In the genomic region with DNA sequence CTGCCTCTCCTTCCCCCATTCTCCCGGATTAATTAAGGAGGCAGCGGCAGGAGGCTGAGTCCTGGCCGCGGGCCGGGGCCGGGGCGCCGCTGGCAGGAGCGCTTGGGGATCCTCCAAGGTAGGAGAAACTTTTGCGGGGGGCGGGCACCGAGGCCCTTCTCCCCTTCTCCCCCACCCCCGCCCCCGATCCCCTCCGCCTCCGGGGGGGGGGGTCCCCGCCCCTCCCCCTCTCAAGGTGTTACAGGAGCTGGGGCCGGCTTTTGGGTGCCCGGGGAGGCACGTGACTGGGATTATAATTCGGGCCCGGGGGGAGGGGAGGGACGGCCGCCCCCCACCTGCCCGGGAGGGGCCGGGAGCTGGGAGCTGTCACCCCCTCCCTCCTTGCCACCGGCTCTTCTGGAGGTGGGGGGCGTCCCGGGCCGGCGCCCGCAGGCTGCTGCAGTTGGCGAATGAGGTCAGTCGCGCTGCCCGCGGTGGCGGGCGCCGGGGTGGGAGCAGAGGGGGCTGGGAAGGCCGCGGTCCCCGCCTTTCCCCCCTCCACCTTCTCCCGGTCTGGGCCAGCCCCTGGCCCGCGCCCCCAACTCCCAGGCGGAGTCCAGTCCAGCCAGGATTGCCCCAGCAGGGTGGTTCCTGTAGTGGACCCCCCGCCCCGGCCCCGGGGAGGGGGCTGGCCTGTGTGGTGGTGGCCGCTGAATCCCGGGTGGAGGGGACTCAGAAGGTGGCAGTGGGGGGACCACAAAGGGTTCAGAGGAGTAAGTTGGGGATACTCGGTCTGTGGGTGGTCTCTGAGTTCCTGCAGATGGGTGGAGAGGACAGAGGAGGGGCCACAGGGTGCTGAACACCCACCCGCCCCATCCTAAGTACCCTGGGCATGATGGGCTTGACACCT, we compare ENCODE assay signal across 8 cellular contexts. TPM values are rescaled to one million over a fixed set of nuclear protein-coding genes. Genes with fewer than 3 reads are reported as not detected.
DNase-seq lines count a peak whose midpoint lies in the region; ATAC-seq, FAIRE-seq and TF ChIP-seq lines count a peak whose summit lies in the region.

No MANE protein-coding gene starts in this region.

- no peak for TF ChIP-seq CTCF in brain microvascular endothelial cell (IDR thresholded peaks at IDR 0.05; ENCODE audit: low read depth, low read length, missing control alignments)
- no peak for TF ChIP-seq CTCF in HepG2 (CRISPR knock-in tag; IDR thresholded peaks at IDR 0.05)

- WGBS in HepG2 (ENCODE audit: low lambda C conversion rate): 4% methylated on average over 4 of the region's 54 CpGs

- H3K4me2 ChIP-seq in HepG2 (ENCODE audit: low read depth, low read length): peak overlapping the region; percentile 90

- no peak for TF ChIP-seq POLR2A in HepG2 (IDR thresholded peaks at IDR 0.05; ENCODE audit: insufficient read depth in 1 of 2, low read depth in 2 of 2, low read length in 2 of 2)

- DNase-seq in brain microvascular endothelial cell (no peak), HepG2 (ENCODE audit: low spot score) (no peak), kidney tubule cell (ENCODE audit: low spot score) (no peak), COLO668 (lab: John Stamatoyannopoulos, UW; ENCODE audit: unreplicated experiment) (no peak)

- no TSS peak for BruUV-seq in HepG2 (replicated peaks; lab: Mats Ljungman, UMichigan)

- peaks cover 16% of the 10 kb centered on the region for H3K4me1 ChIP-seq in ACC112 (ENCODE audit: control insufficient read depth, insufficient read depth, low read length, unreplicated experiment)
- peaks cover 20% of the 10 kb centered on the region; the same call in 1 of the 2 replicates for H3K4me1 ChIP-seq in HUES6 (ENCODE audit: control insufficient read depth, insufficient read depth, low read length)
- peaks cover 29% of the 10 kb centered on the region for H3K4me1 ChIP-seq in HepG2 (ENCODE audit: insufficient read depth, low read length)
- peaks cover 20% of the 10 kb centered on the region for H3K4me1 ChIP-seq in stomach smooth muscle (ENCODE audit: control insufficient read depth, insufficient read depth, low read length)

- peaks cover 3% of the 10 kb centered on the region; the same call in 1 of the 2 replicates for H4K20me1 ChIP-seq in HepG2 (ENCODE audit: insufficient read depth, low read length)

- H3K79me2 ChIP-seq in ACC112 (ENCODE audit: control insufficient read depth, insufficient read depth, low read length, unreplicated experiment) (peaks cover 44% of the 10 kb centered on the region), HepG2 (ENCODE audit: insufficient read depth, low read length) (peaks cover 35% of the 10 kb centered on the region)

- H3K27ac ChIP-seq in ACC112 (ENCODE audit: low read depth, low read length): peak overlapping the region; percentile 42; the same call in 1 of the 2 replicates
- H3K27ac ChIP-seq in HUES6 (ENCODE audit: low read depth, low read length): peak overlapping the region; percentile 72
- peak overlapping the region; percentile 13 for H3K27ac ChIP-seq in brain microvascular endothelial cell
- H3K27ac ChIP-seq in HepG2 (ENCODE audit: extremely low read length, insufficient read depth, low read length): peak overlapping the region; percentile 73
- H3K27ac ChIP-seq in stomach smooth muscle (ENCODE audit: low read length): peak overlapping the region; percentile 89

- in situ Hi-C loops in brain microvascular endothelial cell (cut with HindIII; ENCODE audit: low pct_ligation_motif_present, low sequenced_read_pairs) (no loop called here), HepG2 (cut with HindIII; ENCODE audit: extremely low pct_ligation_motif_present, low pct_unique_long_range_greater_than_20kb) (no loop called here)

- TF ChIP-seq EP300 in HepG2 (IDR thresholded peaks at IDR 0.05; ENCODE audit: low read depth in 2 of 2, low read length in 2 of 2): no peak; a peak in 1 of 4 replicates
- TF ChIP-seq EP300 in HepG2 (CRISPR knock-in tag; IDR thresholded peaks at IDR 0.05; ENCODE audit: borderline replicate concordance): no peak

- ATAC-seq in HepG2 (peak; percentile 6), HG03521 (IDR thresholded peaks at IDR 0.05; ENCODE audit: unreplicated experiment) (no peak)

- no peaks in the 10 kb centered on the region for H3K9me3 ChIP-seq in HUES6 (ENCODE audit: control insufficient read depth, insufficient read depth, low read depth, low read length)
- H3K9me3 ChIP-seq in HepG2 (ENCODE audit: low read length): no peaks in the 10 kb centered on the region
- no peaks in the 10 kb centered on the region for H3K9me3 ChIP-seq in stomach smooth muscle (ENCODE audit: control insufficient read depth in 2 of 2, low read length in 2 of 2)

- peak overlapping the region; percentile 67 for H3K9ac ChIP-seq in HUES6 (ENCODE audit: low read length)
- peak overlapping the region; percentile 74 for H3K9ac ChIP-seq in HepG2 (ENCODE audit: insufficient read depth, low read depth, low read length)
- peak overlapping the region; percentile 81 to 82 for H3K9ac ChIP-seq in stomach smooth muscle (ENCODE audit: low read length in 2 of 2)

- no peak for FAIRE-seq in HepG2 (lab: Jason Lieb, UNC)

- peak overlapping the region; percentile 67 for H2AFZ ChIP-seq in ACC112 (ENCODE audit: low read length, unreplicated experiment)
- no peak overlapping the region for H2AFZ ChIP-seq in HepG2 (ENCODE audit: low read length)

- peak overlapping the region; percentile 81 for H3K4me3 ChIP-seq in ACC112 (ENCODE audit: low read depth, low read length)
- H3K4me3 ChIP-seq in HUES6 (ENCODE audit: low read depth, low read length): peak overlapping the region; percentile 63
- H3K4me3 ChIP-seq in brain microvascular endothelial cell (ENCODE audit: low read depth, low read length): peak overlapping the region; percentile 64
- H3K4me3 ChIP-seq in HepG2 (replicated peaks in 1 of 3; ENCODE audit: insufficient read depth in 1 of 3, low read depth in 2 of 3, low read length in 3 of 3): peak overlapping the region; percentile 59 to 86 (median 66)
- H3K4me3 ChIP-seq in stomach smooth muscle (ENCODE audit: low read length in 2 of 2): peak overlapping the region; percentile 62 to 73

- intact Hi-C loops in HepG2 (cut with micrococcal nuclease; ENCODE audit: unreplicated experiment): no loop called here

- CTCF ChIA-PET in HepG2 (lab: Yijun Ruan, JAX; ENCODE audit: low intra/inter-chr PET ratio, low total read pairs): no interaction called here

- H3K27me3 ChIP-seq in ACC112 (ENCODE audit: insufficient read depth, low read length) (no peaks in the 10 kb centered on the region), HUES6 (ENCODE audit: control insufficient read depth, insufficient read depth, low read length) (no peaks in the 10 kb centered on the region), brain microvascular endothelial cell (replicated peaks) (no peaks in the 10 kb centered on the region), HepG2 (ENCODE audit: control insufficient read depth in 1 of 2, insufficient read depth in 2 of 2, low read length in 2 of 2) (no peaks in the 10 kb centered on the region), stomach smooth muscle (ENCODE audit: control insufficient read depth in 1 of 2, insufficient read depth in 2 of 2, low read length in 2 of 2) (no peaks in the 10 kb centered on the region)

- POLR2A ChIA-PET in HepG2 (lab: Yijun Ruan, JAX): interaction anchor here (1.0 to 1.4 kb wide), 3 partner anchors 9 to 24 kb away, joined by 3 read pairs; no protein-coding TSS in a partner anchor

- H3K36me3 ChIP-seq in ACC112 (ENCODE audit: insufficient read depth, low read length) (no peaks in the 10 kb centered on the region), HUES6 (ENCODE audit: control insufficient read depth, insufficient read depth, low read length) (no peaks in the 10 kb centered on the region), brain microvascular endothelial cell (replicated peaks) (no peaks in the 10 kb centered on the region), HepG2 (replicated peaks in 1 of 2; ENCODE audit: control insufficient read depth in 1 of 2, insufficient read depth in 2 of 2, low read length in 2 of 2) (0 out of 5 replicates have a peak, but pooled peaks cover 0 to 1% of the 10 kb centered on the region in 2 experiments), stomach smooth muscle (ENCODE audit: control insufficient read depth in 2 of 2, insufficient read depth in 2 of 2, low read length in 2 of 2) (no peaks in the 10 kb centered on the region)

- no peak for TF ChIP-seq RAD21 in HepG2 (CRISPR knock-in tag; IDR thresholded peaks at IDR 0.05)

RNA-seq across cellular contexts. Expression of gene GTF2IRD1, which starts 0.6 kb away (rescaled TPM):
- total RNA-seq in HepG2 (2016; rRNA removed; fragmentation: Illumina TruSeq; extraction: Trizol): 16.5 and 17.8 TPM in 2 replicates
- total RNA-seq in HepG2 (2016; cell fraction: cytosol; rRNA removed; fragmentation: Illumina TruSeq; extraction: Trizol; ENCODE audit: low read depth): 8.1 and 9.5 TPM in 2 replicates
- total RNA-seq in HepG2 (2016; cell fraction: insoluble cytoplasmic fraction; rRNA removed; fragmentation: Illumina TruSeq; extraction: Trizol): 13.6 and 19.1 TPM in 2 replicates
- 17.2 and 18.9 TPM in 2 replicates for total RNA-seq in HepG2 (2016; cell fraction: membrane; rRNA removed; fragmentation: Illumina TruSeq; extraction: Trizol)
- total RNA-seq in HepG2 (2016; cell fraction: nucleus; rRNA removed; fragmentation: Illumina TruSeq; extraction: Trizol): 15.6 and 22.1 TPM in 2 replicates
- polyA plus RNA-seq in HepG2 (2011; rRNA removed): 26.7 and 28.2 TPM in 2 replicates
- 12.3 and 16.0 TPM in 2 replicates for polyA plus RNA-seq in HepG2 (2011; cell fraction: cytosol; rRNA removed)
- 38.7 and 43.3 TPM in 2 replicates for polyA plus RNA-seq in HepG2 (2011; cell fraction: nucleus; rRNA removed)
- polyA plus RNA-seq in HepG2 (2012): 36.1 and 37.4 TPM in 2 replicates
- polyA plus RNA-seq in HepG2 (2016; cell fraction: cytosol; fragmentation: Illumina TruSeq; extraction: Trizol; ENCODE audit: low read depth): 10.4 and 12.9 TPM in 2 replicates
- 27.6 and 31.7 TPM in 2 replicates for polyA plus RNA-seq in HepG2 (2016; cell fraction: insoluble cytoplasmic fraction; fragmentation: Illumina TruSeq; extraction: Trizol; ENCODE audit: low read depth)
- polyA plus RNA-seq in HepG2 (2016; cell fraction: membrane; fragmentation: Illumina TruSeq; extraction: Trizol; ENCODE audit: low read depth): 23.3 and 26.7 TPM in 2 replicates
- 51.1 and 66.8 TPM in 2 replicates for polyA plus RNA-seq in HepG2 (2016; cell fraction: nucleus; fragmentation: Illumina TruSeq; extraction: Trizol; ENCODE audit: insufficient read depth, low read depth)
- polyA minus RNA-seq in HepG2 (2011; rRNA and poly(A)+ RNA removed; ENCODE audit: low replicate concordance): 23.4 and 53.2 TPM in 2 replicates
- polyA minus RNA-seq in HepG2 (2011; cell fraction: cytosol; rRNA and poly(A)+ RNA removed): 14.9 and 17.7 TPM in 2 replicates
- polyA minus RNA-seq in HepG2 (2011; cell fraction: nucleus; rRNA and poly(A)+ RNA removed): 15.5 and 16.5 TPM in 2 replicates

Comparison
In these comparisons a context has a peak if more than half of its experiments do, and no peak if none do; other contexts are left out.
1. H3K27ac ChIP-seq: peak in every context shown above with its lines; median percentile 89 in stomach smooth muscle; 73 in HepG2; 72 in HUES6; 42 in ACC112; 13 in brain microvascular endothelial cell.